Comparison of ENCODE assay signal across 23 cellular contexts in genomic region chr3:124926426-124927116, GRCh38. TPM values are rescaled to one million over a fixed set of nuclear protein-coding genes. Genes with fewer than 3 reads are reported as not detected.
DNase-seq lines count a peak whose midpoint lies in the region; ATAC-seq and TF ChIP-seq lines count a peak whose summit lies in the region.
"Had no signal": no experiment of that assay in that cellular context is flagged by ENCODE, and none has a peak within 500 bp of the region (broad histone marks: within the 10 kb centered on the region; RNA-seq: fewer than 3 reads in every experiment).

No MANE protein-coding gene starts in this region.

- H3K4me3 ChIP-seq in GM23248 (no peak overlapping the region), astrocyte of the spinal cord (ENCODE audit: low read depth, low read length) (no peak overlapping the region), prostate gland (no peak overlapping the region), aorta (ENCODE audit: low read length in 2 of 2) (no peak overlapping the region)
- H3K4me3 ChIP-seq: spleen, stomach, transverse colon had no signal

- H3K9me3 ChIP-seq in GM23248 (ENCODE audit: low read depth) (no peaks in the 10 kb centered on the region), prostate gland (no peaks in the 10 kb centered on the region), aorta (ENCODE audit: control insufficient read depth, low read length) (no peaks in the 10 kb centered on the region)
- H3K9me3 ChIP-seq: spleen, stomach, transverse colon had no signal

- no peak overlapping the region for H2AFZ ChIP-seq in GM23248

- TF ChIP-seq CTCF in astrocyte of the spinal cord (IDR thresholded peaks at IDR 0.05; ENCODE audit: low read depth, low read length), result no peak
- TF ChIP-seq CTCF in prostate gland (IDR thresholded peaks at IDR 0.05), result no peak

- intact Hi-C loops in prostate gland (cut with DNase I), result loop anchor here (5.0 to 10.0 kb wide), 3 partner anchors 71 to 661 kb away; no protein-coding TSS in a partner anchor
- intact Hi-C loops in aorta (cut with DNase I), result loop anchor here (5.0 to 10.0 kb wide), 3 partner anchors 236 to 658 kb away; no protein-coding TSS in a partner anchor

- no peak for ATAC-seq in aorta (ENCODE audit: low FRiP score)

- H3K27ac ChIP-seq in GM23248 (no peak overlapping the region), prostate gland (no peak overlapping the region), aorta (ENCODE audit: low read depth in 1 of 2, low read length in 2 of 2) (no peak overlapping the region)
- H3K27ac ChIP-seq: brain microvascular endothelial cell, stomach, transverse colon had no signal

- H3K79me2 ChIP-seq in GM23248 (ENCODE audit: insufficient read depth), result no peaks in the 10 kb centered on the region

- H3K9me2 ChIP-seq in GM23248 (ENCODE audit: insufficient read depth), result no peaks in the 10 kb centered on the region

- no peak overlapping the region for H3K4me2 ChIP-seq in GM23248 (ENCODE audit: unreplicated experiment)

- H3K27me3 ChIP-seq in GM23248 (replicated peaks; ENCODE audit: insufficient read depth), result no peaks in the 10 kb centered on the region
- no peaks in the 10 kb centered on the region for H3K27me3 ChIP-seq in prostate gland (replicated peaks; ENCODE audit: insufficient read depth)
- H3K27me3 ChIP-seq in aorta (ENCODE audit: control insufficient read depth in 1 of 2, insufficient read depth in 2 of 2, low read length in 1 of 2), result no peaks in the 10 kb centered on the region
- H3K27me3 ChIP-seq: brain microvascular endothelial cell, spleen, stomach, transverse colon had no signal

- WGBS in GM23248 (ENCODE audit: low coverage in 1 of 2, low lambda C conversion rate in 2 of 2, missing lambda C conversion rate in 2 of 2), 2 experiments, result 82 to 88% methylated on average over 4 of the region's 4 CpGs
- 84% methylated on average over 4 of the region's 4 CpGs for WGBS in prostate gland
- WGBS in aorta, 2 donors, result 84 to 91% methylated on average over 4 of the region's 4 CpGs

- no peaks in the 10 kb centered on the region for H4K20me1 ChIP-seq in GM23248 (ENCODE audit: insufficient read depth)

- no peak overlapping the region for H3K9ac ChIP-seq in GM23248

- TF ChIP-seq POLR2A in prostate gland (IDR thresholded peaks at IDR 0.05), result no peak

- in situ Hi-C loops in GM23248 (cut with MboI), result no loop called here
- in situ Hi-C loops in astrocyte of the spinal cord (cut with HindIII; ENCODE audit: low sequenced_read_pairs), result no loop called here

- H3K36me3 ChIP-seq in GM23248 (ENCODE audit: low read depth) (no peaks in the 10 kb centered on the region), prostate gland (no peaks in the 10 kb centered on the region), aorta (ENCODE audit: control insufficient read depth in 1 of 2, insufficient read depth in 2 of 2, low read length in 1 of 2) (no peaks in the 10 kb centered on the region)
- H3K36me3 ChIP-seq: brain microvascular endothelial cell, spleen, stomach had no signal

- DNase-seq in GM23248, result peak; percentile 14
- peak; percentile 33 for DNase-seq in NOMO-1 treated with dmso at 0.1 percent for 144 hours (lab: John Stamatoyannopoulos, UW; ENCODE audit: unreplicated experiment)
- peak; percentile 11 for DNase-seq in astrocyte of the spinal cord (ENCODE audit: low read depth, low spot score)
- DNase-seq in renal cortical epithelial cell (ENCODE audit: low read depth), result peak; percentile 15
- no peak for DNase-seq in prostate gland (ENCODE audit: low spot score)
- no peak for DNase-seq in aorta
- DNase-seq in AG08396 (ENCODE audit: low spot score), result no peak
- DNase-seq: activated naive CD8-positive, alpha-beta T cell treated with anti-CD3 and anti-CD28 coated beads for 36 hours; brain microvascular endothelial cell; DND-41; endodermal cell; midbrain; NCI-H187 treated with DMSO at 0.1 percent for 48 hours; NCI-H345; spleen; stimulated activated CD4-positive, alpha-beta T cell treated with anti-CD3 and anti-CD28 coated beads, Interleukin-4, amount 100 ng/mL, for 24 hours; stomach; SW 1271; transverse colon had no signal

- no peaks in the 10 kb centered on the region for H3F3A ChIP-seq in GM23248 (ENCODE audit: insufficient read depth)

- H3K4me1 ChIP-seq in GM23248 (ENCODE audit: insufficient read depth) (no peaks in the 10 kb centered on the region), prostate gland (replicated peaks) (no peaks in the 10 kb centered on the region), aorta (ENCODE audit: control insufficient read depth in 1 of 2, insufficient read depth in 2 of 2, low read length in 2 of 2) (no peaks in the 10 kb centered on the region)

RNA-seq across cellular contexts. Expression of gene MUC13, which starts 8.0 kb away (rescaled TPM):
- 0.25 and 0.32 TPM in 2 replicates for total RNA-seq in GM23248 (2014; rRNA removed; shearing (Covaris generic))
- 0.09 and 0.18 TPM in 2 replicates for polyA plus RNA-seq in GM23248 (2016; fragmentation: Nextera tagmentation; extraction: Ambion mirVana)
- total RNA-seq in renal cortical epithelial cell, result not detected in 2 replicates
- 1 to 10 TPM; 1.3 to 1.5 TPM for total RNA-seq in prostate gland
- total RNA-seq in aorta, result under 1 TPM in 1 of 2 donors, not detected in 1; 0.18 TPM
- polyA plus RNA-seq in aorta, result 10 to 100 TPM in 1 of 2 donors, under 1 TPM in 1; 0.54 to 16.5 TPM
- total RNA-seq: activated naive CD8-positive, alpha-beta T cell treated with anti-CD3 and anti-CD28 coated beads for 36 hours; glomerular endothelial cell; MCF 10A; neural crest cell; pulmonary artery endothelial cell had no signal

RNA-seq across cellular contexts. Expression of gene ITGB5, which starts 39.4 kb away (rescaled TPM):
- total RNA-seq in GM23248 (2014; rRNA removed; shearing (Covaris generic)), result 383 and 523 TPM in 2 replicates
- 33.9 and 39.4 TPM in 2 replicates for polyA plus RNA-seq in GM23248 (2016; fragmentation: Nextera tagmentation; extraction: Ambion mirVana)
- total RNA-seq in renal cortical epithelial cell, result 142 and 304 TPM in 2 replicates
- total RNA-seq in prostate gland, result 100 to 1,000 TPM; 123 to 154 TPM
- 100 to 1,000 TPM; 332 to 369 TPM for total RNA-seq in aorta
- 100 to 1,000 TPM; 101 to 251 TPM for polyA plus RNA-seq in aorta

Comparison
In these comparisons a context has a peak if more than half of its experiments do, and no peak if none do; other contexts are left out.
1. DNase-seq: peak in GM23248 (single experiment), NOMO-1 treated with dmso at 0.1 percent for 144 hours (single experiment), astrocyte of the spinal cord (single experiment) and renal cortical epithelial cell (single experiment); none in prostate gland (single experiment), aorta (0 of 2) and AG08396 (single experiment).